1 cellular context compared by ENCODE assay signal in genomic region chr22:24706732-24707476, GRCh38.
TF ChIP-seq lines count a peak whose summit lies in the region.

No MANE protein-coding gene starts in this region.

TF ChIP-seq in IMR-90, 13 proteins besides CTCF, POLR2A, EP300 and RAD21:
- TF ChIP-seq BHLHE40 (IDR thresholded peaks at IDR 0.05; ENCODE audit: low read depth, low read length): no peak
- TF ChIP-seq MAZ (IDR thresholded peaks at IDR 0.05; ENCODE audit: borderline replicate concordance, low read depth, low read length): no peak
- TF ChIP-seq RFX5 (IDR thresholded peaks at IDR 0.05; ENCODE audit: low read depth, low read length): no peak
- TF ChIP-seq SMC3 (IDR thresholded peaks at IDR 0.05; ENCODE audit: low read depth, low read length): no peak
- TF ChIP-seq USF2 (IDR thresholded peaks at IDR 0.05; ENCODE audit: low read depth, low read length): no peak
- TF ChIP-seq CHD1 (IDR thresholded peaks at IDR 0.05; ENCODE audit: low read depth, low read length): no peak
